ENCODE assay signal across 8 cellular contexts in genomic region chr3:16338999-16339398, GRCh38.
DNase-seq lines count a peak whose midpoint lies in the region; ATAC-seq, FAIRE-seq and TF ChIP-seq lines count a peak whose summit lies in the region.

No MANE protein-coding gene starts in this region.

- peak in 3 of 4 donors; percentile 28 to 75 (median 74) for ATAC-seq in heart left ventricle

- H3K27me3 ChIP-seq in heart left ventricle (no peaks in the 10 kb centered on the region), thymus (ENCODE audit: control insufficient read depth, insufficient read depth) (no peaks in the 10 kb centered on the region), HAP-1 (ENCODE audit: low read depth) (no peaks in the 10 kb centered on the region)

- peaks cover 0 to 32% (median 14%) of the 10 kb centered on the region in 12 donors for H3K4me1 ChIP-seq in heart left ventricle
- peaks cover 22% of the 10 kb centered on the region for H3K4me1 ChIP-seq in thymus (ENCODE audit: control insufficient read depth, insufficient read depth, low read length)
- no peaks in the 10 kb centered on the region for H3K4me1 ChIP-seq in HAP-1

- TF ChIP-seq CTCF in AG10803 (conservative IDR thresholded peaks at IDR 0.05; ENCODE audit: low read length) (no peak), heart left ventricle (IDR thresholded peaks at IDR 0.05) (no peak)

- peak overlapping the region in 1 of 12 donors; percentile 51 for H3K27ac ChIP-seq in heart left ventricle
- peak overlapping the region; percentile 25 for H3K27ac ChIP-seq in thymus (ENCODE audit: low read depth)

- H3K36me3 ChIP-seq in heart left ventricle (peaks cover 0 to 29% (median 13%) of the 10 kb centered on the region in 9 donors), thymus (ENCODE audit: control insufficient read depth, insufficient read depth) (peaks cover 33% of the 10 kb centered on the region), HAP-1 (replicated peaks) (no peaks in the 10 kb centered on the region; the same call in none of the 2 replicates)

- intact Hi-C loops in heart left ventricle (cut with DNase I) = no loop called here

- FAIRE-seq in H54 (lab: Jason Lieb, UNC) = peak; percentile 66

- TF ChIP-seq POLR2A in H54 (IDR thresholded peaks at IDR 0.05; ENCODE audit: low read depth, low read length) = no peak
- no peak for TF ChIP-seq POLR2A in heart left ventricle (IDR thresholded peaks at IDR 0.05)

- in situ Hi-C loops in HAP-1 (cut with MboI; ENCODE audit: low sequenced_read_pairs) = no loop called here

- 36 to 56% (median 49%) methylated on average over 1 of the region's 1 CpG for WGBS in heart left ventricle, 4 donors
- 78% methylated on average over 1 of the region's 1 CpG for WGBS in thymus

- H3K4me3 ChIP-seq in AG10803 (ENCODE audit: low read length) (no peak overlapping the region), heart left ventricle (no peak overlapping the region), thymus (ENCODE audit: low read length) (no peak overlapping the region), HAP-1 (no peak overlapping the region)

- DNase-seq in AG10803 (ENCODE audit: low read depth) = peak; percentile 99
- DNase-seq in H54 (ENCODE audit: insufficient read length, low spot score) = peak; percentile 50
- peak; percentile 68 for DNase-seq in SKM-1 treated with dmso at 0.1 percent for 144 hours (lab: John Stamatoyannopoulos, UW; ENCODE audit: unreplicated experiment)
- DNase-seq in heart left ventricle = no peak
- DNase-seq in retina = no peak
- DNase-seq in HAP-1 (ENCODE audit: low spot score in 2 of 2) = no peak
- no peak for DNase-seq in foreskin melanocyte

- H3K9me3 ChIP-seq in heart left ventricle = peaks cover 0 to 8% (median 0%) of the 10 kb centered on the region in 12 donors
- H3K9me3 ChIP-seq in thymus (ENCODE audit: control insufficient read depth) = no peaks in the 10 kb centered on the region
- no peaks in the 10 kb centered on the region for H3K9me3 ChIP-seq in HAP-1

Comparison
In these comparisons a context has a peak if more than half of its experiments do, and no peak if none do; other contexts are left out.
1. DNase-seq: peak in AG10803 (single experiment), H54 (single experiment) and SKM-1 treated with dmso at 0.1 percent for 144 hours (single experiment); none in heart left ventricle (0 of 5), retina (single experiment), HAP-1 (0 of 2) and foreskin melanocyte (single experiment).